ENCODE assay signal across 15 cellular contexts in the genomic region with DNA sequence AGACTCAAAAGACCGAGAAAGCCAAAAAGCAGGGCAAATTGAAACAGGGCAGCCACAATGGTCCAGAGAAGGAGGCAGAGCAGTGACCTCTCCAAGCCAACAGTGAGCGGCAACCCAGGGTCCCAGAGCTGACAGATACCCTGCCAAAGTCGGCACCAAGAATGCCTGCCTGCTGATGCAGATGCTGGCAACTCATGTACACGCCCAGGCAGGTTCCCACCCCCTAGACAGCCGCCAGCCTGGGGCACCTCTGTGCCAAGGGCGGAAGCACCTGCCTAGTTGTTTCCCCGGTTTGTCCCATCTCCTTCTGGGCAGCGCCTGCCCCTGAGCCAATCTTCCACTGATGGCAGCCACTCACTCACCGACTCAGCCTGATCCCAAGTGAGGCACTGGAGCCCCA. TPM values are rescaled to one million over a fixed set of nuclear protein-coding genes. Genes with fewer than 3 reads are reported as not detected.
DNase-seq lines count a peak whose midpoint lies in the region; ATAC-seq and TF ChIP-seq lines count a peak whose summit lies in the region.
"Had no signal": no experiment of that assay in that cellular context is flagged by ENCODE, and none has a peak within 500 bp of the region (broad histone marks: within the 10 kb centered on the region; RNA-seq: fewer than 3 reads in every experiment).

No MANE protein-coding gene starts in this region.

- H4K8ac ChIP-seq in trophoblast cell (ENCODE audit: low read depth, low read length) = no peak overlapping the region

- H3K18ac ChIP-seq in trophoblast cell (ENCODE audit: low read length) = no peak overlapping the region

- H3K27me3 ChIP-seq in adipocyte (replicated peaks; ENCODE audit: control insufficient read depth, insufficient read depth, low read length) (no peaks in the 10 kb centered on the region), trophoblast cell (ENCODE audit: insufficient read depth, low read length) (no peaks in the 10 kb centered on the region), ovary (no peaks in the 10 kb centered on the region)
- H3K27me3 ChIP-seq: BLaER1 treated with 17β-estradiol and CSF1 and Interleukin-3, amounts not matched to agents 10 nM and 100 nM had no signal

- H3K4me2 ChIP-seq in trophoblast cell (ENCODE audit: low read length) = no peak overlapping the region
- H3K4me2 ChIP-seq: BLaER1 treated with 17β-estradiol and CSF1 and Interleukin-3, amounts not matched to agents 10 nM and 100 nM had no signal

- H4K12ac ChIP-seq in trophoblast cell (ENCODE audit: low read depth, low read length) = no peak overlapping the region

- no peak overlapping the region for H3K14ac ChIP-seq in trophoblast cell (ENCODE audit: low read length)

- H3K23ac ChIP-seq in trophoblast cell (ENCODE audit: low read length) = no peak overlapping the region

- no peak for TF ChIP-seq CTCF in GM20000 (IDR thresholded peaks at IDR 0.05; ENCODE audit: extremely low read depth, missing control alignments)
- TF ChIP-seq CTCF in ovary (IDR thresholded peaks at IDR 0.05) = no peak

- DNase-seq in NCI-H1105 (lab: John Stamatoyannopoulos, UW) (peak; percentile 33), adipocyte (ENCODE audit: low read depth) (no peak), left cardiac atrium (no peak), trophoblast cell (no peak), activated gamma-delta T cell treated with Interleukin-2 at 50 U/mL for 16 hours (no peak), GM20000 (ENCODE audit: low spot score) (no peak), ovary (no peak)
- DNase-seq: activated CD4-positive, alpha-beta T cell treated with anti-CD3 and anti-CD28 coated beads for 1 hour; activated T-cell treated with anti-CD3 and anti-CD28 coated beads, Interleukin-2, amount 50 U/mL, for 4 hours; NCI-H2081 treated with DMSO at 0.1 percent for 48 hours; T-helper 1 cell had no signal

- TF ChIP-seq POLR2A in ovary (IDR thresholded peaks at IDR 0.05) = no peak

- peaks cover 15% of the 10 kb centered on the region for H3K36me3 ChIP-seq in adipocyte (ENCODE audit: control insufficient read depth, insufficient read depth, low read length, severe bottlenecking)
- H3K36me3 ChIP-seq in trophoblast cell (ENCODE audit: control insufficient read depth in 1 of 2, insufficient read depth in 2 of 2, low read length in 2 of 2) = peaks cover 16 to 17% of the 10 kb centered on the region in 2 experiments
- no peaks in the 10 kb centered on the region for H3K36me3 ChIP-seq in ovary

- H3K4ac ChIP-seq in trophoblast cell (ENCODE audit: low read depth, low read length) = peak overlapping the region; percentile 15

- ATAC-seq in left cardiac atrium (peak; percentile 4 to 72), GM19328 (IDR thresholded peaks at IDR 0.05; ENCODE audit: unreplicated experiment) (no peak)
- ATAC-seq: activated T-cell treated with anti-CD3 and anti-CD28 coated beads, Interleukin-2, amount 50 U/mL, for 4 hours; stimulated activated memory B cell treated with anti-CD40 and anti-IgM and Interleukin-4, amounts not matched to agents 10 μg/mL and 1 μg/mL and 100 μg/mL, for 72 hours had no signal

- H3K27ac ChIP-seq in trophoblast cell (ENCODE audit: low read depth, low read length) (no peak overlapping the region), ovary (peak overlapping the region in 1 of 2 donors; percentile 65)
- H3K27ac ChIP-seq: HL-60 had no signal

- H2BK120ac ChIP-seq in trophoblast cell (ENCODE audit: insufficient read depth, low read length, poor library complexity) = no peak overlapping the region

- peaks cover 6% of the 10 kb centered on the region for H3K79me2 ChIP-seq in trophoblast cell (ENCODE audit: control insufficient read depth, insufficient read depth, low read length, poor library complexity)

- no peak overlapping the region for H2BK12ac ChIP-seq in trophoblast cell (ENCODE audit: low read length)

- H3K4me3 ChIP-seq in adipocyte (ENCODE audit: low read length) (no peak overlapping the region), trophoblast cell (ENCODE audit: low read depth, low read length) (no peak overlapping the region), ovary (no peak overlapping the region)
- H3K4me3 ChIP-seq: BLaER1 treated with 17β-estradiol and CSF1 and Interleukin-3, amounts not matched to agents 10 nM and 100 nM had no signal

- H3K4me1 ChIP-seq in adipocyte (ENCODE audit: control insufficient read depth, insufficient read depth, low read length) (peaks cover 46% of the 10 kb centered on the region), trophoblast cell (ENCODE audit: control insufficient read depth in 1 of 2, insufficient read depth in 2 of 2, low read length in 2 of 2) (peaks cover 4 to 10% of the 10 kb centered on the region in 2 experiments), ovary (ENCODE audit: insufficient read depth) (peaks cover 20% of the 10 kb centered on the region)

- H3K79me1 ChIP-seq in trophoblast cell (ENCODE audit: low read length) = no peaks in the 10 kb centered on the region

- H4K91ac ChIP-seq in trophoblast cell (ENCODE audit: low read depth, low read length) = no peak overlapping the region

- no peak for TF ChIP-seq EP300 in ovary (IDR thresholded peaks at IDR 0.05)

- H2AFZ ChIP-seq in trophoblast cell (ENCODE audit: insufficient read depth, low read length, poor library complexity) = no peak overlapping the region

- H2AK5ac ChIP-seq in trophoblast cell (ENCODE audit: low read length) = no peak overlapping the region

- H3K9ac ChIP-seq in adipocyte (ENCODE audit: low read length) = peak overlapping the region; percentile 50
- no peak overlapping the region for H3K9ac ChIP-seq in trophoblast cell (ENCODE audit: low read length)
- H3K9ac ChIP-seq: BLaER1 treated with 17β-estradiol and CSF1 and Interleukin-3, amounts not matched to agents 10 nM and 100 nM had no signal

- no CpG with 5 or more reads among the region's 9 CpGs for WGBS in trophoblast cell (ENCODE audit: extremely low coverage, insufficient coverage, insufficient read length)
- WGBS in ovary, 3 donors = 93 to 97% (median 95%) methylated on average over 9 of the region's 9 CpGs

- intact Hi-C loops in left cardiac atrium (cut with DNase I) (no loop called here), ovary (cut with DNase I) (no loop called here)

- H2BK5ac ChIP-seq in trophoblast cell (ENCODE audit: low read depth, low read length, poor library complexity) = no peak overlapping the region

- H3K9me3 ChIP-seq in adipocyte (ENCODE audit: control insufficient read depth, low read length) (no peaks in the 10 kb centered on the region), trophoblast cell (ENCODE audit: insufficient read depth, low read depth, low read length) (peaks cover 2% of the 10 kb centered on the region), ovary (no peaks in the 10 kb centered on the region)

RNA-seq across cellular contexts. Expression of gene KLHL25, which starts 22.1 kb away (rescaled TPM):
- 1 to 10 TPM; 5.9 to 7.3 TPM for total RNA-seq in left cardiac atrium
- polyA plus RNA-seq in trophoblast cell (2013) = 3.9 and 4.1 TPM in 2 replicates
- 1 to 10 TPM; 5.3 to 9.6 (median 7.1) TPM for total RNA-seq in ovary
- 1 to 10 TPM in 1 of 2 donors, under 1 TPM in 1; 0.58 to 3.2 TPM for polyA plus RNA-seq in ovary
